ENCODE assay signal across 10 cellular contexts in genomic region chr16:2692948-2693651, GRCh38. TPM values are rescaled to one million over a fixed set of nuclear protein-coding genes. Genes with fewer than 3 reads are reported as not detected.
DNase-seq lines count a peak whose midpoint lies in the region; ATAC-seq, FAIRE-seq and TF ChIP-seq lines count a peak whose summit lies in the region.
"Had no signal": no experiment of that assay in that cellular context is flagged by ENCODE, and none has a peak within 500 bp of the region (broad histone marks: within the 10 kb centered on the region; RNA-seq: fewer than 3 reads in every experiment).

No MANE protein-coding gene starts in this region.

- H3K4me3 ChIP-seq in HepG2 (replicated peaks in 1 of 3; ENCODE audit: insufficient read depth in 1 of 3, low read depth in 2 of 3, low read length in 3 of 3): no peak overlapping the region
- H3K4me3 ChIP-seq in stomach: no peak overlapping the region
- no peak overlapping the region for H3K4me3 ChIP-seq in tibial nerve

- ATAC-seq in HepG2: no peak

- H2AFZ ChIP-seq in HepG2 (ENCODE audit: low read length): no peak overlapping the region

- WGBS in HepG2 (ENCODE audit: low lambda C conversion rate): 97% methylated on average over 10 of the region's 24 CpGs
- 70 to 80% (median 72%) methylated on average over 14 to 24 of the region's 24 CpGs for WGBS in stomach, 5 donors
- 56 to 65% methylated on average over 16 to 17 of the region's 24 CpGs for WGBS in tibial nerve, 2 donors

- intact Hi-C loops in HepG2 (cut with micrococcal nuclease; ENCODE audit: unreplicated experiment) (no loop called here), stomach (cut with DNase I; ENCODE audit: low total_unique reads) (no loop called here)

- H3K36me3 ChIP-seq in HepG2 (replicated peaks in 1 of 2; ENCODE audit: control insufficient read depth in 1 of 2, insufficient read depth in 2 of 2, low read length in 2 of 2): peaks cover 6 to 23% of the 10 kb centered on the region in 2 experiments; a peak in 3 of 5 replicates
- peaks cover 11 to 50% (median 44%) of the 10 kb centered on the region in 4 donors for H3K36me3 ChIP-seq in stomach
- peaks cover 0 to 29% (median 0%) of the 10 kb centered on the region in 3 donors for H3K36me3 ChIP-seq in tibial nerve

- H3K9me3 ChIP-seq in HepG2 (ENCODE audit: low read length): no peaks in the 10 kb centered on the region
- no peaks in the 10 kb centered on the region for H3K9me3 ChIP-seq in stomach
- H3K9me3 ChIP-seq in tibial nerve: no peaks in the 10 kb centered on the region

- BruUV-seq in HepG2 (replicated peaks; lab: Mats Ljungman, UMichigan): no TSS peak

- peak; percentile 77 for DNase-seq in NCI-H2196 treated with DMSO at 0.1 percent for 48 hours (lab: John Stamatoyannopoulos, UW; ENCODE audit: unreplicated experiment)
- DNase-seq in ecto neural progenitor cell (ENCODE audit: low spot score): peak; percentile 62
- no peak for DNase-seq in HepG2 (ENCODE audit: low spot score)
- peak; percentile 48 for DNase-seq in stomach
- DNase-seq in tibial nerve (ENCODE audit: low spot score in 2 of 2): no peak
- DNase-seq in HT-29 (ENCODE audit: low spot score): no peak
- no peak for DNase-seq in urothelium cell line (ENCODE audit: low spot score)
- no peak for DNase-seq in OCI-M1 (lab: John Stamatoyannopoulos, UW)
- DNase-seq: amniotic stem cell had no signal

- H3K79me2 ChIP-seq in HepG2 (ENCODE audit: insufficient read depth, low read length): peaks cover 2% of the 10 kb centered on the region

- CTCF ChIA-PET in HepG2 (lab: Yijun Ruan, JAX; ENCODE audit: low intra/inter-chr PET ratio, low total read pairs): no interaction called here

- no peak overlapping the region for H3K9ac ChIP-seq in HepG2 (ENCODE audit: insufficient read depth, low read depth, low read length)

- no peak overlapping the region for H3K4me2 ChIP-seq in HepG2 (ENCODE audit: low read depth, low read length)

- TF ChIP-seq CTCF in HepG2 (CRISPR knock-in tag; IDR thresholded peaks at IDR 0.05) (no peak), stomach (IDR thresholded peaks at IDR 0.05) (no peak), tibial nerve (IDR thresholded peaks at IDR 0.05) (no peak)

- FAIRE-seq in HepG2 (lab: Jason Lieb, UNC) (no peak), urothelium cell line (lab: Jason Lieb, UNC) (no peak)
- FAIRE-seq: keratinocyte had no signal

- TF ChIP-seq EP300 in HepG2 (IDR thresholded peaks at IDR 0.05; ENCODE audit: low read depth in 2 of 2, low read length in 2 of 2) (no peak), HepG2 (CRISPR knock-in tag; IDR thresholded peaks at IDR 0.05; ENCODE audit: borderline replicate concordance) (no peak), stomach (IDR thresholded peaks at IDR 0.05) (no peak), tibial nerve (IDR thresholded peaks at IDR 0.05) (no peak)

- no peak for TF ChIP-seq RAD21 in HepG2 (CRISPR knock-in tag; IDR thresholded peaks at IDR 0.05)

- H3K4me1 ChIP-seq in HepG2 (ENCODE audit: insufficient read depth, low read length) (no peaks in the 10 kb centered on the region), stomach (peaks cover 25 to 40% (median 33%) of the 10 kb centered on the region in 4 donors), tibial nerve (peaks cover 0 to 40% (median 32%) of the 10 kb centered on the region in 4 donors)

- no peak for TF ChIP-seq POLR2A in HepG2 (IDR thresholded peaks at IDR 0.05; ENCODE audit: insufficient read depth in 1 of 2, low read depth in 2 of 2, low read length in 2 of 2)
- no peak for TF ChIP-seq POLR2A in stomach (IDR thresholded peaks at IDR 0.05)
- TF ChIP-seq POLR2A in tibial nerve (IDR thresholded peaks at IDR 0.05): no peak

- H3K27me3 ChIP-seq in HepG2 (ENCODE audit: control insufficient read depth in 1 of 2, insufficient read depth in 2 of 2, low read length in 2 of 2) (no peaks in the 10 kb centered on the region), stomach (no peaks in the 10 kb centered on the region), tibial nerve (no peaks in the 10 kb centered on the region)

- H3K27ac ChIP-seq in HepG2 (ENCODE audit: extremely low read length, insufficient read depth, low read length): no peak overlapping the region
- H3K27ac ChIP-seq in stomach: peak overlapping the region in 1 of 5 donors; percentile 35
- peak overlapping the region in 2 of 4 donors; percentile 43 to 69 for H3K27ac ChIP-seq in tibial nerve

- in situ Hi-C loops in HepG2 (cut with HindIII; ENCODE audit: extremely low pct_ligation_motif_present, low pct_unique_long_range_greater_than_20kb): no loop called here

- POLR2A ChIA-PET in HepG2 (lab: Yijun Ruan, JAX): no interaction called here

- no peaks in the 10 kb centered on the region; the same call in 1 of the 2 replicates for H4K20me1 ChIP-seq in HepG2 (ENCODE audit: insufficient read depth, low read length)

RNA-seq across cellular contexts. Expression of gene KCTD5, which starts 10.8 kb away (rescaled TPM):
- total RNA-seq in HepG2 (2016; rRNA removed; fragmentation: Illumina TruSeq; extraction: Trizol) (29.8 and 31.0 TPM in 2 replicates), stomach (10 to 100 TPM in 4 of 5 donors, under 1 TPM in 1; 0.89 to 45.6 (median 27.2) TPM), tibial nerve (10 to 100 TPM; 17.8 to 24.3 (median 21.2) TPM)
- 5.0 and 5.1 TPM in 2 replicates for total RNA-seq in HepG2 (2016; cell fraction: cytosol; rRNA removed; fragmentation: Illumina TruSeq; extraction: Trizol; ENCODE audit: low read depth)
- total RNA-seq in HepG2 (2016; cell fraction: insoluble cytoplasmic fraction; rRNA removed; fragmentation: Illumina TruSeq; extraction: Trizol): 27.9 and 29.1 TPM in 2 replicates
- 14.7 and 15.1 TPM in 2 replicates for total RNA-seq in HepG2 (2016; cell fraction: membrane; rRNA removed; fragmentation: Illumina TruSeq; extraction: Trizol)
- total RNA-seq in HepG2 (2016; cell fraction: nucleus; rRNA removed; fragmentation: Illumina TruSeq; extraction: Trizol): 13.3 and 14.3 TPM in 2 replicates
- polyA plus RNA-seq in HepG2 (2011; rRNA removed) (25.4 and 30.1 TPM in 2 replicates), stomach (10 to 100 TPM; 14.4 to 28.6 (median 14.7) TPM)
- polyA plus RNA-seq in HepG2 (2011; cell fraction: cytosol; rRNA removed): 33.9 and 64.2 TPM in 2 replicates
- polyA plus RNA-seq in HepG2 (2011; cell fraction: nucleus; rRNA removed): 25.5 and 25.6 TPM in 2 replicates
- polyA plus RNA-seq in HepG2 (2012): 16.3 and 19.0 TPM in 2 replicates
- 3.8 and 4.0 TPM in 2 replicates for polyA plus RNA-seq in HepG2 (2016; cell fraction: cytosol; fragmentation: Illumina TruSeq; extraction: Trizol; ENCODE audit: low read depth)
- 32.7 and 37.0 TPM in 2 replicates for polyA plus RNA-seq in HepG2 (2016; cell fraction: insoluble cytoplasmic fraction; fragmentation: Illumina TruSeq; extraction: Trizol; ENCODE audit: low read depth)
- 9.8 and 10.5 TPM in 2 replicates for polyA plus RNA-seq in HepG2 (2016; cell fraction: membrane; fragmentation: Illumina TruSeq; extraction: Trizol; ENCODE audit: low read depth)
- 21.4 and 22.6 TPM in 2 replicates for polyA plus RNA-seq in HepG2 (2016; cell fraction: nucleus; fragmentation: Illumina TruSeq; extraction: Trizol; ENCODE audit: insufficient read depth, low read depth)
- polyA minus RNA-seq in HepG2 (2011; rRNA and poly(A)+ RNA removed; ENCODE audit: low replicate concordance): 23.0 and 26.3 TPM in 2 replicates
- polyA minus RNA-seq in HepG2 (2011; cell fraction: cytosol; rRNA and poly(A)+ RNA removed): 12.8 and 16.6 TPM in 2 replicates
- 11.3 and 13.7 TPM in 2 replicates for polyA minus RNA-seq in HepG2 (2011; cell fraction: nucleus; rRNA and poly(A)+ RNA removed)
- total RNA-seq in HT-29 (2014; rRNA removed; shearing (Covaris generic)): 73.1 and 104 TPM in 2 replicates

RNA-seq across cellular contexts. Expression of gene PRSS27, which starts 26.9 kb away (rescaled TPM):
- total RNA-seq in HepG2 (2016; rRNA removed; fragmentation: Illumina TruSeq; extraction: Trizol) (0.20 TPM in 1 of 2 replicates, not detected in the other), stomach (under 1 TPM in 1 of 5 donors, not detected in 4; 0.55 TPM), tibial nerve (1 to 10 TPM; 1.3 to 4.2 (median 2.4) TPM)
- total RNA-seq in HepG2 (2016; cell fraction: cytosol; rRNA removed; fragmentation: Illumina TruSeq; extraction: Trizol; ENCODE audit: low read depth): 0.30 TPM in 1 of 2 replicates, not detected in the other
- total RNA-seq in HepG2 (2016; cell fraction: insoluble cytoplasmic fraction; rRNA removed; fragmentation: Illumina TruSeq; extraction: Trizol): 0.35 TPM in 1 of 2 replicates, not detected in the other
- total RNA-seq in HepG2 (2016; cell fraction: membrane; rRNA removed; fragmentation: Illumina TruSeq; extraction: Trizol): 0.12 and 0.41 TPM in 2 replicates
- 0.19 and 0.34 TPM in 2 replicates for total RNA-seq in HepG2 (2016; cell fraction: nucleus; rRNA removed; fragmentation: Illumina TruSeq; extraction: Trizol)
- polyA plus RNA-seq in HepG2 (2011; rRNA removed) (0.73 and 1.2 TPM in 2 replicates), stomach (10 to 100 TPM in 1 of 3 donors, under 1 TPM in 2; 0.50 to 74.4 (median 0.76) TPM)
- 0.59 and 1.3 TPM in 2 replicates for polyA plus RNA-seq in HepG2 (2011; cell fraction: cytosol; rRNA removed)
- polyA plus RNA-seq in HepG2 (2011; cell fraction: nucleus; rRNA removed): 2.0 and 2.8 TPM in 2 replicates
- polyA plus RNA-seq in HepG2 (2012): 0.43 and 1.1 TPM in 2 replicates
- polyA plus RNA-seq in HepG2 (2016; cell fraction: cytosol; fragmentation: Illumina TruSeq; extraction: Trizol; ENCODE audit: low read depth): 0.08 and 0.16 TPM in 2 replicates
- polyA plus RNA-seq in HepG2 (2016; cell fraction: insoluble cytoplasmic fraction; fragmentation: Illumina TruSeq; extraction: Trizol; ENCODE audit: low read depth): not detected in 2 replicates
- polyA plus RNA-seq in HepG2 (2016; cell fraction: membrane; fragmentation: Illumina TruSeq; extraction: Trizol; ENCODE audit: low read depth): 0.21 TPM in 1 of 2 replicates, not detected in the other
- 0.53 TPM in 1 of 2 replicates, not detected in the other for polyA plus RNA-seq in HepG2 (2016; cell fraction: nucleus; fragmentation: Illumina TruSeq; extraction: Trizol; ENCODE audit: insufficient read depth, low read depth)
- 1.0 and 1.7 TPM in 2 replicates for polyA minus RNA-seq in HepG2 (2011; rRNA and poly(A)+ RNA removed; ENCODE audit: low replicate concordance)
- not detected in 2 replicates for polyA minus RNA-seq in HepG2 (2011; cell fraction: cytosol; rRNA and poly(A)+ RNA removed)
- 1.3 and 1.6 TPM in 2 replicates for polyA minus RNA-seq in HepG2 (2011; cell fraction: nucleus; rRNA and poly(A)+ RNA removed)
- total RNA-seq in HT-29 (2014; rRNA removed; shearing (Covaris generic)): 0.23 and 2.6 TPM in 2 replicates

RNA-seq across cellular contexts. Expression of gene SRRM2, which starts 59.3 kb away (rescaled TPM):
- total RNA-seq in HepG2 (2016; rRNA removed; fragmentation: Illumina TruSeq; extraction: Trizol) (50.4 and 80.6 TPM in 2 replicates), stomach (1,000 to 10,000 TPM in 2 of 5 donors, 100 to 1,000 TPM in 3; 142 to 2,165 (median 929) TPM), tibial nerve (1,000 to 10,000 TPM in 1 of 4 donors, 100 to 1,000 TPM in 3; 843 to 1,374 (median 886) TPM)
- total RNA-seq in HepG2 (2016; cell fraction: cytosol; rRNA removed; fragmentation: Illumina TruSeq; extraction: Trizol; ENCODE audit: low read depth): 41.5 and 43.0 TPM in 2 replicates
- 44.1 and 73.0 TPM in 2 replicates for total RNA-seq in HepG2 (2016; cell fraction: insoluble cytoplasmic fraction; rRNA removed; fragmentation: Illumina TruSeq; extraction: Trizol)
- total RNA-seq in HepG2 (2016; cell fraction: membrane; rRNA removed; fragmentation: Illumina TruSeq; extraction: Trizol): 48.8 and 52.0 TPM in 2 replicates
- 159 and 170 TPM in 2 replicates for total RNA-seq in HepG2 (2016; cell fraction: nucleus; rRNA removed; fragmentation: Illumina TruSeq; extraction: Trizol)
- polyA plus RNA-seq in HepG2 (2011; rRNA removed) (112 and 125 TPM in 2 replicates), stomach (100 to 1,000 TPM; 151 to 384 (median 321) TPM)
- 40.5 and 54.4 TPM in 2 replicates for polyA plus RNA-seq in HepG2 (2011; cell fraction: cytosol; rRNA removed)
- polyA plus RNA-seq in HepG2 (2011; cell fraction: nucleus; rRNA removed): 1,408 and 1,626 TPM in 2 replicates
- 364 and 397 TPM in 2 replicates for polyA plus RNA-seq in HepG2 (2012)
- 15.2 and 19.4 TPM in 2 replicates for polyA plus RNA-seq in HepG2 (2016; cell fraction: cytosol; fragmentation: Illumina TruSeq; extraction: Trizol; ENCODE audit: low read depth)
- 169 and 221 TPM in 2 replicates for polyA plus RNA-seq in HepG2 (2016; cell fraction: insoluble cytoplasmic fraction; fragmentation: Illumina TruSeq; extraction: Trizol; ENCODE audit: low read depth)
- polyA plus RNA-seq in HepG2 (2016; cell fraction: membrane; fragmentation: Illumina TruSeq; extraction: Trizol; ENCODE audit: low read depth): 38.4 and 49.5 TPM in 2 replicates
- 998 and 1,215 TPM in 2 replicates for polyA plus RNA-seq in HepG2 (2016; cell fraction: nucleus; fragmentation: Illumina TruSeq; extraction: Trizol; ENCODE audit: insufficient read depth, low read depth)
- polyA minus RNA-seq in HepG2 (2011; rRNA and poly(A)+ RNA removed; ENCODE audit: low replicate concordance): 125 and 143 TPM in 2 replicates
- 88.7 and 111 TPM in 2 replicates for polyA minus RNA-seq in HepG2 (2011; cell fraction: cytosol; rRNA and poly(A)+ RNA removed)
- polyA minus RNA-seq in HepG2 (2011; cell fraction: nucleus; rRNA and poly(A)+ RNA removed): 176 and 198 TPM in 2 replicates
- 132 and 138 TPM in 2 replicates for total RNA-seq in HT-29 (2014; rRNA removed; shearing (Covaris generic))

Comparison
In these comparisons a context has a peak if more than half of its experiments do, and no peak if none do; other contexts are left out.
1. DNase-seq: peak in NCI-H2196 treated with DMSO at 0.1 percent for 48 hours (single experiment), ecto neural progenitor cell (single experiment) and stomach (single experiment); none in HepG2 (single experiment), tibial nerve (0 of 2), HT-29 (single experiment), urothelium cell line (single experiment) and OCI-M1 (single experiment).